8 cellular contexts compared by ENCODE assay signal in the genomic region with DNA sequence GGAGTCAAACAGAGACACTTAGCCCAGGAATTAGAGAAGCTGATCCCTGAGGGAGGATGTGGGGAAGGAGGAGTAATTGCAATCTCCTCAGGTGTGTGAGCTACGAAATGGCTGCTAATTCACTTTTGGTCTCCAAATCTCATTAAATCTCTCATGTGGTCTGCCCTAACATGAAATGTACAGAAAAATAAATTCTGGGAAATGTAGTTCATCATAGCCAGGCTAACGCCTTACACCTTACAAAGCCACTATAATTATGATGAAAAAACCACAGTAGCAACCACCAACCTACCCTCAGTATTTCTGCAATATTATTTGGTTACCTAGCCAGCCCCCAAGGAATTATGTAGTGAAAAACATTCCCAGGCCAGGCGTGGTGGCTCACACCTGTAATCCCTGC.
"Had no signal": no experiment of that assay in that cellular context is flagged by ENCODE, and none has a peak within 500 bp of the region (broad histone marks: within the 10 kb centered on the region; RNA-seq: fewer than 3 reads in every experiment).

No MANE protein-coding gene starts in this region.

- H3K27ac Mint-ChIP-seq: H9 had no signal

- FAIRE-seq: H54, HTR-8/SVneo had no signal

- H3K4me3 ChIP-seq: GM23248, K562 had no signal

- DNase-seq: GM23248, GOT3, H9, HCEC 1CT, IMR-90 had no signal

- H3K4me3 Mint-ChIP-seq: H9 had no signal

- H2AFZ ChIP-seq: GM23248 had no signal

- H3K9ac ChIP-seq: GM23248 had no signal

- ATAC-seq: K562 had no signal

- H3K27ac ChIP-seq: GM23248 had no signal
